Comparison of ENCODE assay signal across 8 cellular contexts in the genomic region with DNA sequence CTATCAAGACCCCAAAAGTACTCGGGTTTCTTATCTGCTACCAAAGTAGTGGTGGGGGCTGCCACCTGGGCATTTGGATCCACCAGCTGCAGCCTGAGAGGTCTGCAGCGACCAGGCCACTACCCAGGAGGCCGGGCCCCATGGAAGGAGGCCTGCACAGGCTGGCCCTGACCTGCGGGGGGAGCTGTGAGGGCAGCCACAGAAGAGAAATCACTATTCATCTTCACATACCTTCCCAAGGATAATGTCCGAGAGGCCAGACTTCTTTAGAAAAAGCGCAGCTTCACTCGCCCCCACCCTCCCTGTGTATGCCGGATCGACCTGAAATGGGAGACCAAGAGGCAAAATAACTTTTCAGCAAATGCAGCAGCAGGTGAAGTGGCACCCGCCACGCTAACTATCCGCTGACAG. TPM values are rescaled to one million over a fixed set of nuclear protein-coding genes. Genes with fewer than 3 reads are reported as not detected.
DNase-seq lines count a peak whose midpoint lies in the region; ATAC-seq and TF ChIP-seq lines count a peak whose summit lies in the region.

No MANE protein-coding gene starts in this region.

- H3K36me3 Mint-ChIP-seq in activated T-cell treated with anti-CD3 and anti-CD28 coated beads, Interleukin-2, amount 50 U/mL, for 24 hours (ENCODE audit: low read depth) = peaks cover 53% of the 10 kb centered on the region
- peaks cover 63% of the 10 kb centered on the region for H3K36me3 Mint-ChIP-seq in stimulated activated memory B cell treated with anti-CD40 and anti-IgM and Interleukin-4, amounts not matched to agents 10 μg/mL and 1 μg/mL and 100 μg/mL, for 72 hours

- H3K36me3 ChIP-seq in PC-9 (ENCODE audit: low read depth) = 0 out of 2 replicates have a peak, but pooled peaks cover 6% of the 10 kb centered on the region

- peaks cover 44% of the 10 kb centered on the region for H3K79me2 ChIP-seq in PC-9 (ENCODE audit: low read depth)

- no TSS peak for BruUV-seq in PC-9 (replicated peaks; lab: Mats Ljungman, UMichigan)

- no peaks in the 10 kb centered on the region for H3K9me3 Mint-ChIP-seq in activated T-cell treated with anti-CD3 and anti-CD28 coated beads, Interleukin-2, amount 50 U/mL, for 24 hours
- H3K9me3 Mint-ChIP-seq in stimulated activated memory B cell treated with anti-CD40 and anti-IgM and Interleukin-4, amounts not matched to agents 10 μg/mL and 1 μg/mL and 100 μg/mL, for 72 hours = peaks cover 3% of the 10 kb centered on the region

- H4K20me1 ChIP-seq in PC-9 (ENCODE audit: insufficient read depth) = peaks cover 25% of the 10 kb centered on the region

- ATAC-seq in stimulated activated memory B cell treated with anti-CD40 and anti-IgM and Interleukin-4, amounts not matched to agents 10 μg/mL and 1 μg/mL and 100 μg/mL, for 72 hours = no peak
- ATAC-seq in GM19467 (IDR thresholded peaks at IDR 0.05; ENCODE audit: unreplicated experiment) (no peak), HG03457 (IDR thresholded peaks at IDR 0.05; ENCODE audit: unreplicated experiment) (no peak)

- H3K27ac ChIP-seq in PC-9 = no peak overlapping the region

- peak; percentile 72 for TF ChIP-seq CTCF in PC-9 (conservative IDR thresholded peaks at IDR 0.05)
- TF ChIP-seq CTCF in fibroblast of pulmonary artery (IDR thresholded peaks at IDR 0.05; ENCODE audit: low read length, missing control alignments) = peak; percentile 42

- H3K9me2 ChIP-seq in PC-9 (ENCODE audit: insufficient read depth) = no peaks in the 10 kb centered on the region

- peak; percentile 29 for DNase-seq in activated T-cell treated with anti-CD3 and anti-CD28 coated beads, Interleukin-2, amount 50 U/mL, for 1 hour
- DNase-seq in activated T-cell treated with anti-CD3 and anti-CD28 coated beads, Interleukin-2, amount 50 U/mL, for 24 hours = no peak
- DNase-seq in PC-9 = peak in 1 of 2 experiments; percentile 41
- DNase-seq in fibroblast of pulmonary artery (ENCODE audit: low read depth) = no peak
- no peak for DNase-seq in inferior parietal cortex (ENCODE audit: extremely low spot score)

- H3K27me3 ChIP-seq in PC-9 (ENCODE audit: insufficient read depth, low read depth) = no peaks in the 10 kb centered on the region

- H3K4me2 ChIP-seq in PC-9 = no peak overlapping the region

- no peak overlapping the region for H3K4me3 ChIP-seq in PC-9
- no peak overlapping the region for H3K4me3 ChIP-seq in fibroblast of pulmonary artery (replicated peaks; ENCODE audit: low read depth, low read length)

- POLR2A ChIA-PET in PC-9 (lab: Charles Lee; ENCODE audit: unreplicated experiment) = no interaction called here

- intact Hi-C loops in PC-9 (cut with micrococcal nuclease; ENCODE audit: unreplicated experiment) = no loop called here

- H3K27ac Mint-ChIP-seq in activated T-cell treated with anti-CD3 and anti-CD28 coated beads, Interleukin-2, amount 50 U/mL, for 24 hours = no peak overlapping the region
- peak overlapping the region; percentile 94 for H3K27ac Mint-ChIP-seq in stimulated activated memory B cell treated with anti-CD40 and anti-IgM and Interleukin-4, amounts not matched to agents 10 μg/mL and 1 μg/mL and 100 μg/mL, for 72 hours

- H3K4me1 Mint-ChIP-seq in activated T-cell treated with anti-CD3 and anti-CD28 coated beads, Interleukin-2, amount 50 U/mL, for 24 hours (ENCODE audit: low read depth) = peaks cover 27% of the 10 kb centered on the region
- peaks cover 85% of the 10 kb centered on the region for H3K4me1 Mint-ChIP-seq in stimulated activated memory B cell treated with anti-CD40 and anti-IgM and Interleukin-4, amounts not matched to agents 10 μg/mL and 1 μg/mL and 100 μg/mL, for 72 hours

- H3K4me1 ChIP-seq in PC-9 (replicated peaks; ENCODE audit: insufficient read depth) = peaks cover 8% of the 10 kb centered on the region

- H3F3A ChIP-seq in PC-9 (ENCODE audit: insufficient read depth, low read depth) = peaks cover 8% of the 10 kb centered on the region; the same call in 1 of the 2 replicates

- H2AFZ ChIP-seq in PC-9 = no peak overlapping the region

- no peak overlapping the region for H3K4me3 Mint-ChIP-seq in activated T-cell treated with anti-CD3 and anti-CD28 coated beads, Interleukin-2, amount 50 U/mL, for 24 hours
- H3K4me3 Mint-ChIP-seq in stimulated activated memory B cell treated with anti-CD40 and anti-IgM and Interleukin-4, amounts not matched to agents 10 μg/mL and 1 μg/mL and 100 μg/mL, for 72 hours = no peak overlapping the region

- CTCF ChIA-PET in PC-9 (lab: Charles Lee) = interaction anchor here (0.5 to 1.1 kb wide), 2 partner anchors 29 to 330 kb away, joined by 3 read pairs; no protein-coding TSS in a partner anchor

- no peaks in the 10 kb centered on the region for H3K9me3 ChIP-seq in PC-9 (ENCODE audit: insufficient read depth, low read depth)

- H3K27me3 Mint-ChIP-seq in activated T-cell treated with anti-CD3 and anti-CD28 coated beads, Interleukin-2, amount 50 U/mL, for 24 hours = no peaks in the 10 kb centered on the region
- no peaks in the 10 kb centered on the region for H3K27me3 Mint-ChIP-seq in stimulated activated memory B cell treated with anti-CD40 and anti-IgM and Interleukin-4, amounts not matched to agents 10 μg/mL and 1 μg/mL and 100 μg/mL, for 72 hours

RNA-seq across cellular contexts. Expression of a gene that starts 30.1 kb away (rescaled TPM):
- 40.9 and 49.0 TPM in 2 replicates for total RNA-seq in PC-9 (2021)

RNA-seq across cellular contexts. Expression of a gene that starts 54.3 kb away (rescaled TPM):
- not detected in 2 replicates for total RNA-seq in PC-9 (2021)

RNA-seq across cellular contexts. Expression of a gene that starts 54.5 kb away (rescaled TPM):
- 5.0 and 6.7 TPM in 2 replicates for total RNA-seq in PC-9 (2021)
